10 cellular contexts compared by ENCODE assay signal in genomic region chr3:5568451-5568850, GRCh38.
DNase-seq lines count a peak whose midpoint lies in the region; ATAC-seq and TF ChIP-seq lines count a peak whose summit lies in the region.
"Had no signal": no experiment of that assay in that cellular context is flagged by ENCODE, and none has a peak within 500 bp of the region (broad histone marks: within the 10 kb centered on the region; RNA-seq: fewer than 3 reads in every experiment).

No MANE protein-coding gene starts in this region.

- H3K4me1 ChIP-seq in H9 (ENCODE audit: insufficient read depth, low read length) (no peaks in the 10 kb centered on the region), Panc1 (ENCODE audit: control insufficient read depth, insufficient read depth, low read length) (no peaks in the 10 kb centered on the region), right cardiac atrium (ENCODE audit: control insufficient read depth, insufficient read depth, low read length) (no peaks in the 10 kb centered on the region)
- H3K4me1 ChIP-seq: Caco-2, heart left ventricle had no signal

- no peaks in the 10 kb centered on the region for H3K79me2 ChIP-seq in H9 (ENCODE audit: insufficient read depth, low read length)

- H3K27ac Mint-ChIP-seq in H9, result no peak overlapping the region

- in situ Hi-C loops in Panc1 (cut with HindIII; ENCODE audit: low pct_unique_long_range_greater_than_20kb, low sequenced_read_pairs), result no loop called here

- DNase-seq in GM12864 (ENCODE audit: low read depth) (no peak), H9 (peak; percentile 43), Panc1 (ENCODE audit: low read depth, low spot score) (peak; percentile 0), left colon (peak; percentile 34 to 41), T-helper 9 cell (no peak), right cardiac atrium (no peak)
- DNase-seq in activated CD4-positive, alpha-beta T cell treated with anti-CD3 and anti-CD28 coated beads, Interleukin-2, amount 50 U/mL, for 4 hours, result no peak
- DNase-seq: heart left ventricle, substantia nigra had no signal

- H3K4me3 ChIP-seq in GM12864 (ENCODE audit: low read depth, low read length) (no peak overlapping the region), Panc1 (ENCODE audit: low read depth in 2 of 2, low read length in 2 of 2) (no peak overlapping the region), right cardiac atrium (ENCODE audit: low read length) (no peak overlapping the region)
- H3K4me3 ChIP-seq: heart left ventricle had no signal

- H4K5ac ChIP-seq in H9 (ENCODE audit: insufficient read length, low read depth, low read length), result no peak overlapping the region

- no CpG with 5 or more reads among the region's 5 CpGs for WGBS in H9 (ENCODE audit: extremely low coverage, insufficient read length, low lambda C conversion rate)
- 26% methylated on average over 5 of the region's 5 CpGs for WGBS in right cardiac atrium

- no peak overlapping the region for H3K27ac ChIP-seq in H9 (ENCODE audit: insufficient read length, low read depth, low read length)
- no peak overlapping the region for H3K27ac ChIP-seq in Panc1 (ENCODE audit: low read length)
- no peak overlapping the region for H3K27ac ChIP-seq in right cardiac atrium (ENCODE audit: low read length)
- H3K27ac ChIP-seq: heart left ventricle had no signal

- H2BK120ac ChIP-seq in H9 (ENCODE audit: low read depth, low read length, poor library complexity, severe bottlenecking), result no peak overlapping the region

- ATAC-seq in Panc1 (no peak), left colon (peak; percentile 94), right cardiac atrium (no peak)
- ATAC-seq: heart left ventricle had no signal

- BruUV-seq in Panc1 (replicated peaks; lab: Mats Ljungman, UMichigan), result no TSS peak

- H3K23me2 ChIP-seq in H9 (ENCODE audit: insufficient read length, low read depth, low read length, poor library complexity, severe bottlenecking), result no peaks in the 10 kb centered on the region

- POLR2A ChIA-PET in Panc1 (lab: Charles Lee), result no interaction called here

- H2BK15ac ChIP-seq in H9 (ENCODE audit: low read depth, low read length), result no peak overlapping the region

- H3K27me3 Mint-ChIP-seq in H9 (ENCODE audit: low read depth), result no peaks in the 10 kb centered on the region

- H2BK20ac ChIP-seq in H9 (ENCODE audit: low read depth, low read length, poor library complexity, severe bottlenecking), result no peak overlapping the region

- no peak overlapping the region for H4K91ac ChIP-seq in H9 (ENCODE audit: insufficient read length, low read depth, low read length)

- H3K79me1 ChIP-seq in H9 (ENCODE audit: insufficient read depth, low read depth, low read length, poor library complexity, severe bottlenecking), result no peaks in the 10 kb centered on the region

- no peaks in the 10 kb centered on the region; a peak in 1 of 7 replicates for H3K36me3 Mint-ChIP-seq in H9 (ENCODE audit: insufficient read depth in 1 of 3, low read depth in 3 of 3)

- H3K9ac ChIP-seq in H9 (ENCODE audit: extremely low read depth, insufficient read length, low read length), result no peak overlapping the region

- no peak overlapping the region for H4K8ac ChIP-seq in H9 (replicated peaks; ENCODE audit: insufficient read length, low read depth, low read length)

- H3K18ac ChIP-seq in H9 (ENCODE audit: insufficient read length, low read depth, low read length), result no peak overlapping the region

- H3K23ac ChIP-seq in H9 (ENCODE audit: insufficient read length, low read depth, low read length), result no peak overlapping the region

- H2AFZ ChIP-seq in H9 (ENCODE audit: low read length), result no peak overlapping the region

- H3K9me3 ChIP-seq in H9 (ENCODE audit: control insufficient read depth, low read depth, low read length), result no peaks in the 10 kb centered on the region
- H3K9me3 ChIP-seq in Panc1 (ENCODE audit: control insufficient read depth, insufficient read depth, low read depth, low read length), result no peaks in the 10 kb centered on the region
- peaks cover 2% of the 10 kb centered on the region for H3K9me3 ChIP-seq in right cardiac atrium (ENCODE audit: control insufficient read depth, low read length)
- H3K9me3 ChIP-seq: Caco-2 had no signal

- no peak overlapping the region for H3K4ac ChIP-seq in H9 (ENCODE audit: low read depth, low read length)

- no peak overlapping the region for H3K4me2 ChIP-seq in H9 (ENCODE audit: insufficient read depth, insufficient read length, low read length)

- H3K27me3 ChIP-seq in H9 (ENCODE audit: insufficient read depth, low read length), result no peaks in the 10 kb centered on the region
- no peaks in the 10 kb centered on the region for H3K27me3 ChIP-seq in Panc1 (ENCODE audit: control insufficient read depth, insufficient read depth, low read length)
- H3K27me3 ChIP-seq in right cardiac atrium (ENCODE audit: control insufficient read depth, insufficient read depth), result no peaks in the 10 kb centered on the region
- H3K27me3 ChIP-seq: heart left ventricle had no signal

- no peak overlapping the region for H3K56ac ChIP-seq in H9 (ENCODE audit: insufficient read length, low read depth, low read length)

- CTCF ChIA-PET in Panc1 (lab: Charles Lee), result no interaction called here

- intact Hi-C loops in Panc1 (cut with micrococcal nuclease; ENCODE audit: unreplicated experiment) (no loop called here), left colon (cut with DNase I, micrococcal nuclease) (no loop called here), right cardiac atrium (cut with DNase I) (no loop called here)

- no peak overlapping the region for H3K4me3 Mint-ChIP-seq in H9

- no peak overlapping the region for H2BK5ac ChIP-seq in H9 (ENCODE audit: insufficient read length, low read length)

- no peak overlapping the region for H2AK5ac ChIP-seq in H9 (ENCODE audit: insufficient read length, low read length)

- H3K4me1 Mint-ChIP-seq in H9, result peaks cover 7 to 9% of the 10 kb centered on the region in 2 experiments

- H3K36me3 ChIP-seq in Panc1 (ENCODE audit: control insufficient read depth, insufficient read depth, low read length), result no peaks in the 10 kb centered on the region
- H3K36me3 ChIP-seq: heart left ventricle had no signal

- H3K9me3 Mint-ChIP-seq in H9, result peaks cover 0 to 5% of the 10 kb centered on the region in 2 experiments; a peak in 2 of 5 replicates

- no peaks in the 10 kb centered on the region for H4K20me1 ChIP-seq in H9 (ENCODE audit: control insufficient read depth, insufficient read depth, insufficient read length)

- H3T11ph ChIP-seq in H9 (ENCODE audit: low read length), result no peak overlapping the region

- no peak overlapping the region for H2BK12ac ChIP-seq in H9 (ENCODE audit: insufficient read length, low read depth, low read length)

- no peak overlapping the region for H3K14ac ChIP-seq in H9 (ENCODE audit: insufficient read depth, low read length)

- TF ChIP-seq CTCF in GM12864 (IDR thresholded peaks at IDR 0.05; ENCODE audit: low read depth, low read length, missing control alignments), result peak; percentile 44
- peak; percentile 65 for TF ChIP-seq CTCF in H9 (conservative IDR thresholded peaks at IDR 0.05)
- TF ChIP-seq CTCF in Panc1 (IDR thresholded peaks at IDR 0.05), result peak; percentile 14; the same call in 1 of the 2 replicates

Comparison
In these comparisons a context has a peak if more than half of its experiments do, and no peak if none do; other contexts are left out.
1. DNase-seq: peak in H9 (single experiment), Panc1 (single experiment) and left colon (2 of 2); none in GM12864 (single experiment), T-helper 9 cell (single experiment), activated CD4-positive, alpha-beta T cell treated with anti-CD3 and anti-CD28 coated beads, Interleukin-2, amount 50 U/mL, for 4 hours (0 of 2) and right cardiac atrium (0 of 3).
2. CTCF ChIP-seq: peak in every context shown above with its lines; median percentile 65 in H9; 44 in GM12864; 14 in Panc1.